In genomic region chr17:75524269-75524970, GRCh38 we compare ENCODE assay signal across 8 cellular contexts. TPM values are rescaled to one million over a fixed set of nuclear protein-coding genes. Genes with fewer than 3 reads are reported as not detected.
A peak's percentile ranks its signal among the peaks of the same experiment; 100 is the strongest.
DNase-seq lines count a peak whose midpoint lies in the region; ATAC-seq and TF ChIP-seq lines count a peak whose summit lies in the region.

No MANE protein-coding gene starts in this region.

- TF ChIP-seq CTCF in OCI-LY3 (IDR thresholded peaks at IDR 0.05; ENCODE audit: low read depth, low read length), result no peak
- TF ChIP-seq CTCF in nephron progenitor cell (IDR thresholded peaks at IDR 0.05), result no peak

- H3K36me3 Mint-ChIP-seq in nephron progenitor cell (ENCODE audit: low read depth), result peaks cover 18% of the 10 kb centered on the region

- no peaks in the 10 kb centered on the region for H3K9me3 Mint-ChIP-seq in nephron progenitor cell

- peaks cover 22% of the 10 kb centered on the region for H4K20me1 ChIP-seq in BLaER1
- no peaks in the 10 kb centered on the region for H4K20me1 ChIP-seq in OCI-LY3 (ENCODE audit: insufficient read depth, low read length)

- peak overlapping the region; percentile 88 for H3K4me3 ChIP-seq in BLaER1
- H3K4me3 ChIP-seq in OCI-LY3 (ENCODE audit: low read length), result peak overlapping the region; percentile 74
- no peak overlapping the region for H3K4me3 ChIP-seq in endocrine pancreas (ENCODE audit: control insufficient read depth, insufficient read depth, low read length)
- H3K4me3 ChIP-seq in aorta (ENCODE audit: low read length in 2 of 2), result peak overlapping the region in 1 of 2 donors; percentile 56

- H3K27me3 ChIP-seq in BLaER1 (peaks cover 16% of the 10 kb centered on the region; the same call in 1 of the 2 replicates), OCI-LY3 (ENCODE audit: low read depth, low read length) (peaks cover 6% of the 10 kb centered on the region; the same call in 1 of the 2 replicates), endocrine pancreas (ENCODE audit: control insufficient read depth, insufficient read depth, low read length) (no peaks in the 10 kb centered on the region), aorta (ENCODE audit: control insufficient read depth in 1 of 2, insufficient read depth in 2 of 2, low read length in 1 of 2) (no peaks in the 10 kb centered on the region)

- intact Hi-C loops in aorta (cut with DNase I), result no loop called here

- H3K9me3 ChIP-seq in BLaER1 (no peaks in the 10 kb centered on the region), OCI-LY3 (ENCODE audit: insufficient read depth, low read length) (no peaks in the 10 kb centered on the region), endocrine pancreas (ENCODE audit: control insufficient read depth, low read length) (no peaks in the 10 kb centered on the region), aorta (ENCODE audit: control insufficient read depth, low read length) (no peaks in the 10 kb centered on the region)

- H3K27ac ChIP-seq in BLaER1 (peak overlapping the region; percentile 72), OCI-LY3 (ENCODE audit: low read length) (no peak overlapping the region), aorta (ENCODE audit: low read depth in 1 of 2, low read length in 2 of 2) (no peak overlapping the region)

- H3K27me3 Mint-ChIP-seq in nephron progenitor cell (ENCODE audit: low read depth, poor library complexity), result peaks cover 50% of the 10 kb centered on the region

- no peaks in the 10 kb centered on the region for H3K79me2 ChIP-seq in OCI-LY3 (ENCODE audit: low read length)

- peaks cover 31% of the 10 kb centered on the region for H3K4me1 ChIP-seq in BLaER1
- peaks cover 6% of the 10 kb centered on the region for H3K4me1 ChIP-seq in OCI-LY3 (ENCODE audit: low read length)
- H3K4me1 ChIP-seq in endocrine pancreas (ENCODE audit: control insufficient read depth, insufficient read depth, low read length), result peaks cover 3% of the 10 kb centered on the region
- no peaks in the 10 kb centered on the region for H3K4me1 ChIP-seq in aorta (ENCODE audit: control insufficient read depth in 1 of 2, insufficient read depth in 2 of 2, low read length in 2 of 2)

- peaks cover 49% of the 10 kb centered on the region for H3K36me3 ChIP-seq in BLaER1
- peaks cover 2% of the 10 kb centered on the region for H3K36me3 ChIP-seq in OCI-LY3 (replicated peaks; ENCODE audit: low read depth, low read length)
- no peaks in the 10 kb centered on the region for H3K36me3 ChIP-seq in endocrine pancreas (ENCODE audit: control insufficient read depth, insufficient read depth, low read length)
- H3K36me3 ChIP-seq in aorta (ENCODE audit: control insufficient read depth in 1 of 2, insufficient read depth in 2 of 2, low read length in 1 of 2), result no peaks in the 10 kb centered on the region

- no peak for TF ChIP-seq POLR2A in GM18505 (IDR thresholded peaks at IDR 0.05; ENCODE audit: borderline replicate concordance, extremely low read depth, insufficient read depth, insufficient read length)

- peak overlapping the region; percentile 55 for H3K4me3 Mint-ChIP-seq in nephron progenitor cell

- H3K4me2 ChIP-seq in BLaER1 (peak overlapping the region; percentile 100), OCI-LY3 (ENCODE audit: low read length) (peak overlapping the region; percentile 63)

- no peak for ATAC-seq in aorta (ENCODE audit: low FRiP score)
- ATAC-seq in GM18505 (IDR thresholded peaks at IDR 0.05; ENCODE audit: unreplicated experiment), result no peak

- H3K4me1 Mint-ChIP-seq in nephron progenitor cell, result peaks cover 5% of the 10 kb centered on the region

- peak overlapping the region; percentile 76 for H3K9ac ChIP-seq in BLaER1
- H3K9ac ChIP-seq in OCI-LY3 (ENCODE audit: low read length), result no peak overlapping the region
- H3K9ac ChIP-seq in endocrine pancreas (ENCODE audit: control insufficient read depth, insufficient read depth, low read length), result peak overlapping the region; percentile 54

- no peak for DNase-seq in nephron progenitor cell
- DNase-seq in HuH-7 (ENCODE audit: low spot score), result no peak
- DNase-seq in aorta, result no peak
- no peak for DNase-seq in superior temporal gyrus (ENCODE audit: extremely low spot score)

- WGBS in aorta, 2 donors, result 22 to 24% methylated on average over 23 to 24 of the region's 24 CpGs

- no peak overlapping the region for H2AFZ ChIP-seq in OCI-LY3 (ENCODE audit: low read depth, low read length)

- no peak overlapping the region for H3K27ac Mint-ChIP-seq in nephron progenitor cell

RNA-seq across cellular contexts. Expression of gene LLGL2, which starts 1.1 kb away (rescaled TPM):
- 10 to 100 TPM in 1 of 2 donors, 1 to 10 TPM in 1; 9.7 to 11.1 TPM for total RNA-seq in aorta
- polyA plus RNA-seq in aorta, result 10 to 100 TPM; 10.1 to 14.4 TPM

RNA-seq across cellular contexts. Expression of gene TSEN54, which starts 8.1 kb away (rescaled TPM):
- 10 to 100 TPM; 10.8 to 14.0 TPM for total RNA-seq in aorta
- polyA plus RNA-seq in aorta, result 10 to 100 TPM in 1 of 2 donors, 1 to 10 TPM in 1; 8.8 to 27.3 TPM

RNA-seq across cellular contexts. Expression of gene CASKIN2, which starts 9.1 kb away (rescaled TPM):
- total RNA-seq in aorta, result 10 to 100 TPM; 61.5 to 63.4 TPM
- polyA plus RNA-seq in aorta, result 1 to 10 TPM; 4.0 to 8.9 TPM
